In genomic region chr19:35931161-35931873, GRCh38 we compare ENCODE assay signal across 8 cellular contexts. TPM values are rescaled to one million over a fixed set of nuclear protein-coding genes. Genes with fewer than 3 reads are reported as not detected.
DNase-seq lines count a peak whose midpoint lies in the region; ATAC-seq and TF ChIP-seq lines count a peak whose summit lies in the region.

No MANE protein-coding gene starts in this region.

- no peaks in the 10 kb centered on the region for H3K27me3 ChIP-seq in OCI-LY1 (ENCODE audit: insufficient read depth, low read length)

- intact Hi-C loops in mucosa of descending colon (cut with DNase I, micrococcal nuclease), result loop anchor here (5.0 to 10.0 kb wide), 4 partner anchors 34 to 237 kb away; no protein-coding TSS in a partner anchor

- peak overlapping the region; percentile 14 for H3K27ac ChIP-seq in OCI-LY1 (ENCODE audit: low read depth, low read length, poor library complexity, severe bottlenecking)

- no peaks in the 10 kb centered on the region for H3K79me2 ChIP-seq in OCI-LY1 (ENCODE audit: insufficient read depth, low read length)

- no peaks in the 10 kb centered on the region for H4K20me1 ChIP-seq in OCI-LY1 (ENCODE audit: insufficient read depth, low read length)

- ATAC-seq in GM21515 (IDR thresholded peaks at IDR 0.05; ENCODE audit: unreplicated experiment), result peak; percentile 89
- peak; percentile 98 for ATAC-seq in mucosa of descending colon

- no peaks in the 10 kb centered on the region for H3K36me3 ChIP-seq in OCI-LY1 (ENCODE audit: insufficient read depth, low read length)
- H3K36me3 ChIP-seq in mucosa of descending colon (ENCODE audit: low read depth), result no peaks in the 10 kb centered on the region

- peak; percentile 98 for TF ChIP-seq CTCF in OCI-LY1 (IDR thresholded peaks at IDR 0.05; ENCODE audit: low read length)
- peak; percentile 89 for TF ChIP-seq CTCF in epithelial cell of esophagus (IDR thresholded peaks at IDR 0.05; ENCODE audit: insufficient read depth, low read depth, low read length, missing control alignments)
- TF ChIP-seq CTCF in mucosa of descending colon (IDR thresholded peaks at IDR 0.05), result peak; percentile 71

- H3K9me3 ChIP-seq in OCI-LY1 (ENCODE audit: low read length), result no peaks in the 10 kb centered on the region
- H3K9me3 ChIP-seq in mucosa of descending colon, result no peaks in the 10 kb centered on the region

- peak overlapping the region; percentile 60; the same call in 1 of the 2 replicates for H2AFZ ChIP-seq in OCI-LY1 (ENCODE audit: low read length)

- peak overlapping the region; percentile 80 for H3K4me2 ChIP-seq in OCI-LY1 (ENCODE audit: low read length)

- peak overlapping the region; percentile 76 for H3K9ac ChIP-seq in OCI-LY1 (ENCODE audit: low read length)

- no peaks in the 10 kb centered on the region for H3K9me2 ChIP-seq in OCI-LY1 (ENCODE audit: low read depth, low read length)

- no peaks in the 10 kb centered on the region for H3F3A ChIP-seq in OCI-LY1 (ENCODE audit: insufficient read depth, low read length)

- H3K4me3 ChIP-seq in OCI-LY1 (ENCODE audit: low read depth, low read length, poor library complexity, severe bottlenecking), result peak overlapping the region; percentile 53
- peak overlapping the region; percentile 30 for H3K4me3 ChIP-seq in epithelial cell of esophagus (ENCODE audit: low read length)
- no peak overlapping the region for H3K4me3 ChIP-seq in mucosa of descending colon

- peaks cover 22% of the 10 kb centered on the region for H3K4me1 ChIP-seq in OCI-LY1 (ENCODE audit: insufficient read depth, low read length, severe bottlenecking)
- peaks cover 17% of the 10 kb centered on the region for H3K4me1 ChIP-seq in mucosa of descending colon (ENCODE audit: low read depth)

- DNase-seq in DMS114 treated with DMSO at 0.1 percent for 48 hours (lab: John Stamatoyannopoulos, UW; ENCODE audit: unreplicated experiment) (peak; percentile 99), HuH-7 (ENCODE audit: low spot score) (peak; percentile 98), activated T-cell treated with anti-CD3 and anti-CD28 coated beads for 24 hours (ENCODE audit: low read depth) (peak; percentile 99), epithelial cell of esophagus (ENCODE audit: low read depth) (peak; percentile 100), mucosa of descending colon (peak; percentile 99 to 100 (median 99))
- peak; percentile 98 for DNase-seq in stimulated activated CD8-positive, alpha-beta memory T cell treated with anti-CD3 and anti-CD28 coated beads, Interleukin-4, amount 100 ng/mL, for 24 hours (ENCODE audit: low read depth)

RNA-seq across cellular contexts. Expression of gene LRFN3, which starts 4.9 kb away (rescaled TPM):
- 10 to 100 TPM; 10.5 to 14.0 (median 10.5) TPM for total RNA-seq in mucosa of descending colon

RNA-seq across cellular contexts. Expression of gene TYROBP, which starts 23.2 kb away (rescaled TPM):
- 10 to 100 TPM; 15.7 to 50.2 (median 45.0) TPM for total RNA-seq in mucosa of descending colon

RNA-seq across cellular contexts. Expression of gene HCST, which starts 29.0 kb away (rescaled TPM):
- 1 to 10 TPM; 4.6 to 8.2 (median 7.9) TPM for total RNA-seq in mucosa of descending colon

RNA-seq across cellular contexts. Expression of gene NFKBID, which starts 31.0 kb away (rescaled TPM):
- total RNA-seq in mucosa of descending colon, result 10 to 100 TPM in 2 of 3 donors, 1 to 10 TPM in 1; 8.7 to 16.6 (median 12.3) TPM
